1 cellular context compared by ENCODE assay signal in the genomic region with DNA sequence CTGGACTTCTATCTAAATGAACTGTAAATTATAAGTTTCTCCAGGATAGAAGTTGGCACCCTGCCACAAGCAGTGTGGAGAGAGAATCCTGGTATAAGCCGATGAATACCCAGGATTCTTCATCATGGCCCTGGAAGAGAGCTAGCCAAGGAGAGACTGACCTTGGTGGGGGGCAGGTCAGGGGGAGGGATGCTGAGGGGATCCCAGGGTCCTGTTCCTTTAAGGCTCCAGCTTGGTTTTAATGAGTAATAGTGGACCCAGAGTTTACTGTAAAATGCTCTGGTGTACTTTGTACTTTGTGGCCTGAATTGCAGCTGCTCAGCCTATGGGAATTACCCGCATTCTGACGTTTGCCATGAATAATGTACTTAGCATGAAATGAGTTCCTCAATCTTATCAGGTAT.
A peak's percentile ranks its signal among the peaks of the same experiment; 100 is the strongest.
TF ChIP-seq lines count a peak whose summit lies in the region.

No MANE protein-coding gene starts in this region.

TF ChIP-seq in HepG2, 621 proteins besides CTCF, POLR2A, EP300 and RAD21 (continued from another document and continues in another):
- no peak for TF ChIP-seq PBX3 (CRISPR knock-in tag; IDR thresholded peaks at IDR 0.05; ENCODE audit: borderline replicate concordance)
- no peak for TF ChIP-seq MYPOP (CRISPR knock-in tag; IDR thresholded peaks at IDR 0.05)
- no peak for TF ChIP-seq TBL1XR1 (IDR thresholded peaks at IDR 0.05; ENCODE audit: borderline replicate concordance, low read length, partially characterized antibody)
- no peak for TF ChIP-seq TBP (CRISPR knock-in tag; IDR thresholded peaks at IDR 0.05)
- TF ChIP-seq, protein P1, sequence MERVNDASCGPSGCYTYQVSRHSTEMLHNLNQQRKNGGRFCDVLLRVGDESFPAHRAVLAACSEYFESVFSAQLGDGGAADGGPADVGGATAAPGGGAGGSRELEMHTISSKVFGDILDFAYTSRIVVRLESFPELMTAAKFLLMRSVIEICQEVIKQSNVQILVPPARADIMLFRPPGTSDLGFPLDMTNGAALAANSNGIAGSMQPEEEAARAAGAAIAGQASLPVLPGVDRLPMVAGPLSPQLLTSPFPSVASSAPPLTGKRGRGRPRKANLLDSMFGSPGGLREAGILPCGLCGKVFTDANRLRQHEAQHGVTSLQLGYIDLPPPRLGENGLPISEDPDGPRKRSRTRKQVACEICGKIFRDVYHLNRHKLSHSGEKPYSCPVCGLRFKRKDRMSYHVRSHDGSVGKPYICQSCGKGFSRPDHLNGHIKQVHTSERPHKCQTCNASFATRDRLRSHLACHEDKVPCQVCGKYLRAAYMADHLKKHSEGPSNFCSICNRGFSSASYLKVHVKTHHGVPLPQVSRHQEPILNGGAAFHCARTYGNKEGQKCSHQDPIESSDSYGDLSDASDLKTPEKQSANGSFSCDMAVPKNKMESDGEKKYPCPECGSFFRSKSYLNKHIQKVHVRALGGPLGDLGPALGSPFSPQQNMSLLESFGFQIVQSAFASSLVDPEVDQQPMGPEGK (CRISPR knock-in tag; IDR thresholded peaks at IDR 0.05), result no peak
- TF ChIP-seq ATF5 (CRISPR knock-in tag; IDR thresholded peaks at IDR 0.05; ENCODE audit: low read depth), result no peak
- TF ChIP-seq BATF2 (CRISPR knock-in tag; IDR thresholded peaks at IDR 0.05), result no peak
- TF ChIP-seq, protein P2, sequence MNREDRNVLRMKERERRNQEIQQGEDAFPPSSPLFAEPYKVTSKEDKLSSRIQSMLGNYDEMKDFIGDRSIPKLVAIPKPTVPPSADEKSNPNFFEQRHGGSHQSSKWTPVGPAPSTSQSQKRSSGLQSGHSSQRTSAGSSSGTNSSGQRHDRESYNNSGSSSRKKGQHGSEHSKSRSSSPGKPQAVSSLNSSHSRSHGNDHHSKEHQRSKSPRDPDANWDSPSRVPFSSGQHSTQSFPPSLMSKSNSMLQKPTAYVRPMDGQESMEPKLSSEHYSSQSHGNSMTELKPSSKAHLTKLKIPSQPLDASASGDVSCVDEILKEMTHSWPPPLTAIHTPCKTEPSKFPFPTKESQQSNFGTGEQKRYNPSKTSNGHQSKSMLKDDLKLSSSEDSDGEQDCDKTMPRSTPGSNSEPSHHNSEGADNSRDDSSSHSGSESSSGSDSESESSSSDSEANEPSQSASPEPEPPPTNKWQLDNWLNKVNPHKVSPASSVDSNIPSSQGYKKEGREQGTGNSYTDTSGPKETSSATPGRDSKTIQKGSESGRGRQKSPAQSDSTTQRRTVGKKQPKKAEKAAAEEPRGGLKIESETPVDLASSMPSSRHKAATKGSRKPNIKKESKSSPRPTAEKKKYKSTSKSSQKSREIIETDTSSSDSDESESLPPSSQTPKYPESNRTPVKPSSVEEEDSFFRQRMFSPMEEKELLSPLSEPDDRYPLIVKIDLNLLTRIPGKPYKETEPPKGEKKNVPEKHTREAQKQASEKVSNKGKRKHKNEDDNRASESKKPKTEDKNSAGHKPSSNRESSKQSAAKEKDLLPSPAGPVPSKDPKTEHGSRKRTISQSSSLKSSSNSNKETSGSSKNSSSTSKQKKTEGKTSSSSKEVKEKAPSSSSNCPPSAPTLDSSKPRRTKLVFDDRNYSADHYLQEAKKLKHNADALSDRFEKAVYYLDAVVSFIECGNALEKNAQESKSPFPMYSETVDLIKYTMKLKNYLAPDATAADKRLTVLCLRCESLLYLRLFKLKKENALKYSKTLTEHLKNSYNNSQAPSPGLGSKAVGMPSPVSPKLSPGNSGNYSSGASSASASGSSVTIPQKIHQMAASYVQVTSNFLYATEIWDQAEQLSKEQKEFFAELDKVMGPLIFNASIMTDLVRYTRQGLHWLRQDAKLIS (CRISPR knock-in tag; IDR thresholded peaks at IDR 0.05), result no peak
- TF ChIP-seq NFIC (IDR thresholded peaks at IDR 0.05; ENCODE audit: low read length), result 0 out of 2 replicates have a peak, but pooled peaks have one; percentile 31
- no peak for TF ChIP-seq MAFG (CRISPR knock-in tag; IDR thresholded peaks at IDR 0.05)
- no peak for TF ChIP-seq GATA4 (IDR thresholded peaks at IDR 0.05; ENCODE audit: borderline replicate concordance, low read depth)
- no peak for TF ChIP-seq ZNF543 (CRISPR knock-in tag; IDR thresholded peaks at IDR 0.05)
- TF ChIP-seq, protein P3, sequence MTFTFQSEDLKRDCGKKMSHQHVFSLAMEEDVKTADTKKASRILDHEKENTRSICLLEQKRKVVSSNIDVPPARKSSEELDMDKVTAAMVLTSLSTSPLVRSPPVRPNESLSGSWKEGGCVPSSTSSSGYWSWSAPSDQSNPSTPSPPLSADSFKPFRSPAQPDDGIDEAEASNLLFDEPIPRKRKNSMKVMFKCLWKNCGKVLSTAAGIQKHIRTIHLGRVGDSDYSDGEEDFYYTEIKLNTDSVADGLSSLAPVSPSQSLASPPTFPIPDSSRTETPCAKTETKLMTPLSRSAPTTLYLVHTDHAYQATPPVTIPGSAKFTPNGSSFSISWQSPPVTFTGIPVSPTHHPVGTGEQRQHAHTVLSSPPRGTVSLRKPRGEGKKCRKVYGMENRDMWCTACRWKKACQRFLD (CRISPR knock-in tag; IDR thresholded peaks at IDR 0.05; ENCODE audit: borderline replicate concordance), result no peak
- TF ChIP-seq, protein P4, sequence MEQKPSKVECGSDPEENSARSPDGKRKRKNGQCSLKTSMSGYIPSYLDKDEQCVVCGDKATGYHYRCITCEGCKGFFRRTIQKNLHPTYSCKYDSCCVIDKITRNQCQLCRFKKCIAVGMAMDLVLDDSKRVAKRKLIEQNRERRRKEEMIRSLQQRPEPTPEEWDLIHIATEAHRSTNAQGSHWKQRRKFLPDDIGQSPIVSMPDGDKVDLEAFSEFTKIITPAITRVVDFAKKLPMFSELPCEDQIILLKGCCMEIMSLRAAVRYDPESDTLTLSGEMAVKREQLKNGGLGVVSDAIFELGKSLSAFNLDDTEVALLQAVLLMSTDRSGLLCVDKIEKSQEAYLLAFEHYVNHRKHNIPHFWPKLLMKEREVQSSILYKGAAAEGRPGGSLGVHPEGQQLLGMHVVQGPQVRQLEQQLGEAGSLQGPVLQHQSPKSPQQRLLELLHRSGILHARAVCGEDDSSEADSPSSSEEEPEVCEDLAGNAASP (CRISPR knock-in tag; IDR thresholded peaks at IDR 0.05; ENCODE audit: borderline replicate concordance), result no peak
- peak; percentile 45; the same call in 1 of the 2 replicates for TF ChIP-seq TFAP4 (IDR thresholded peaks at IDR 0.05; ENCODE audit: borderline replicate concordance, low read depth)
- no peak for TF ChIP-seq SRSF4 (IDR thresholded peaks at IDR 0.05; ENCODE audit: low read depth, low read length, poor library complexity, severe bottlenecking)
- no peak for TF ChIP-seq ZNF570 (CRISPR knock-in tag; IDR thresholded peaks at IDR 0.05; ENCODE audit: borderline replicate concordance)
- TF ChIP-seq ZNF12 (CRISPR knock-in tag; IDR thresholded peaks at IDR 0.05), result no peak
- no peak for TF ChIP-seq SUZ12 (IDR thresholded peaks at IDR 0.05; ENCODE audit: low read depth, low read length)
- TF ChIP-seq SP5 (CRISPR knock-in tag; IDR thresholded peaks at IDR 0.05; ENCODE audit: borderline replicate concordance, low read depth), result no peak
- TF ChIP-seq ZNF563 (CRISPR knock-in tag; IDR thresholded peaks at IDR 0.05), result no peak
- no peak for TF ChIP-seq KDM3A (CRISPR knock-in tag; IDR thresholded peaks at IDR 0.05; ENCODE audit: low read depth)
- no peak for TF ChIP-seq ZBTB21 (CRISPR knock-in tag; IDR thresholded peaks at IDR 0.05)
- TF ChIP-seq, protein P5, sequence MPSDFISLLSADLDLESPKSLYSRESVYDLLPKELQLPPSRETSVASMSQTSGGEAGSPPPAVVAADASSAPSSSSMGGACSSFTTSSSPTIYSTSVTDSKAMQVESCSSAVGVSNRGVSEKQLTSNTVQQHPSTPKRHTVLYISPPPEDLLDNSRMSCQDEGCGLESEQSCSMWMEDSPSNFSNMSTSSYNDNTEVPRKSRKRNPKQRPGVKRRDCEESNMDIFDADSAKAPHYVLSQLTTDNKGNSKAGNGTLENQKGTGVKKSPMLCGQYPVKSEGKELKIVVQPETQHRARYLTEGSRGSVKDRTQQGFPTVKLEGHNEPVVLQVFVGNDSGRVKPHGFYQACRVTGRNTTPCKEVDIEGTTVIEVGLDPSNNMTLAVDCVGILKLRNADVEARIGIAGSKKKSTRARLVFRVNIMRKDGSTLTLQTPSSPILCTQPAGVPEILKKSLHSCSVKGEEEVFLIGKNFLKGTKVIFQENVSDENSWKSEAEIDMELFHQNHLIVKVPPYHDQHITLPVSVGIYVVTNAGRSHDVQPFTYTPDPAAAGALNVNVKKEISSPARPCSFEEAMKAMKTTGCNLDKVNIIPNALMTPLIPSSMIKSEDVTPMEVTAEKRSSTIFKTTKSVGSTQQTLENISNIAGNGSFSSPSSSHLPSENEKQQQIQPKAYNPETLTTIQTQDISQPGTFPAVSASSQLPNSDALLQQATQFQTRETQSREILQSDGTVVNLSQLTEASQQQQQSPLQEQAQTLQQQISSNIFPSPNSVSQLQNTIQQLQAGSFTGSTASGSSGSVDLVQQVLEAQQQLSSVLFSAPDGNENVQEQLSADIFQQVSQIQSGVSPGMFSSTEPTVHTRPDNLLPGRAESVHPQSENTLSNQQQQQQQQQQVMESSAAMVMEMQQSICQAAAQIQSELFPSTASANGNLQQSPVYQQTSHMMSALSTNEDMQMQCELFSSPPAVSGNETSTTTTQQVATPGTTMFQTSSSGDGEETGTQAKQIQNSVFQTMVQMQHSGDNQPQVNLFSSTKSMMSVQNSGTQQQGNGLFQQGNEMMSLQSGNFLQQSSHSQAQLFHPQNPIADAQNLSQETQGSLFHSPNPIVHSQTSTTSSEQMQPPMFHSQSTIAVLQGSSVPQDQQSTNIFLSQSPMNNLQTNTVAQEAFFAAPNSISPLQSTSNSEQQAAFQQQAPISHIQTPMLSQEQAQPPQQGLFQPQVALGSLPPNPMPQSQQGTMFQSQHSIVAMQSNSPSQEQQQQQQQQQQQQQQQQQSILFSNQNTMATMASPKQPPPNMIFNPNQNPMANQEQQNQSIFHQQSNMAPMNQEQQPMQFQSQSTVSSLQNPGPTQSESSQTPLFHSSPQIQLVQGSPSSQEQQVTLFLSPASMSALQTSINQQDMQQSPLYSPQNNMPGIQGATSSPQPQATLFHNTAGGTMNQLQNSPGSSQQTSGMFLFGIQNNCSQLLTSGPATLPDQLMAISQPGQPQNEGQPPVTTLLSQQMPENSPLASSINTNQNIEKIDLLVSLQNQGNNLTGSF (CRISPR knock-in tag; IDR thresholded peaks at IDR 0.05), result no peak
- TF ChIP-seq NAIF1 (CRISPR knock-in tag; IDR thresholded peaks at IDR 0.05; ENCODE audit: borderline replicate concordance), result no peak
- no peak for TF ChIP-seq STAT6 (CRISPR knock-in tag; IDR thresholded peaks at IDR 0.05; ENCODE audit: borderline replicate concordance)
- no peak for TF ChIP-seq BRD4 (CRISPR knock-in tag; IDR thresholded peaks at IDR 0.05)
- TF ChIP-seq ZNF138 (CRISPR knock-in tag; IDR thresholded peaks at IDR 0.05; ENCODE audit: low read depth), result no peak
- peak; percentile 59 for TF ChIP-seq NFYB (CRISPR knock-in tag; IDR thresholded peaks at IDR 0.05)
- no peak for TF ChIP-seq RFX3 (CRISPR knock-in tag; IDR thresholded peaks at IDR 0.05)
- TF ChIP-seq SETDB1 (CRISPR knock-in tag; IDR thresholded peaks at IDR 0.05; ENCODE audit: borderline replicate concordance), result no peak
- no peak for TF ChIP-seq ZNF232 (CRISPR knock-in tag; IDR thresholded peaks at IDR 0.05; ENCODE audit: borderline replicate concordance)
- no peak for TF ChIP-seq HES4 (CRISPR knock-in tag; IDR thresholded peaks at IDR 0.05; ENCODE audit: borderline replicate concordance)
